ENCODE assay signal across 8 cellular contexts in genomic region chr15:58410353-58410752, GRCh38. TPM values are rescaled to one million over a fixed set of nuclear protein-coding genes. Genes with fewer than 3 reads are reported as not detected.
DNase-seq lines count a peak whose midpoint lies in the region; ATAC-seq and TF ChIP-seq lines count a peak whose summit lies in the region.

No MANE protein-coding gene starts in this region.

- H3K36me3 Mint-ChIP-seq in activated naive CD8-positive, alpha-beta T cell treated with anti-CD3 and anti-CD28 coated beads, Interleukin-2, amount 50 U/mL, for 24 hours (ENCODE audit: low read depth): peaks cover 2% of the 10 kb centered on the region
- H3K36me3 Mint-ChIP-seq in nephron (ENCODE audit: low read depth): no peaks in the 10 kb centered on the region

- peaks cover 25% of the 10 kb centered on the region for H3K4me1 Mint-ChIP-seq in activated naive CD8-positive, alpha-beta T cell treated with anti-CD3 and anti-CD28 coated beads, Interleukin-2, amount 50 U/mL, for 24 hours
- H3K4me1 Mint-ChIP-seq in nephron: no peaks in the 10 kb centered on the region

- H3K27ac Mint-ChIP-seq in activated naive CD8-positive, alpha-beta T cell treated with anti-CD3 and anti-CD28 coated beads, Interleukin-2, amount 50 U/mL, for 24 hours: peak overlapping the region; percentile 87
- H3K27ac Mint-ChIP-seq in nephron: peak overlapping the region; percentile 28 to 78 (median 60)

- TF ChIP-seq CTCF in nephron (IDR thresholded peaks at IDR 0.05; ENCODE audit: unreplicated experiment in 3 of 3) (no peak), brain microvascular endothelial cell (IDR thresholded peaks at IDR 0.05; ENCODE audit: low read depth, low read length, missing control alignments) (no peak), BE2C (IDR thresholded peaks at IDR 0.05; ENCODE audit: low read depth, low read length) (no peak)

- DNase-seq in AG20443 (ENCODE audit: low spot score) (peak; percentile 68), NCI-H69 (lab: John Stamatoyannopoulos, UW) (peak; percentile 23), brain microvascular endothelial cell (no peak), BE2C (no peak)
- DNase-seq in activated naive CD8-positive, alpha-beta T cell treated with anti-CD3 and anti-CD28 coated beads, Interleukin-2, amount 50 U/mL, for 24 hours: peak; percentile 40

- no peak overlapping the region for H3K4me3 ChIP-seq in brain microvascular endothelial cell (ENCODE audit: low read depth, low read length)
- H3K4me3 ChIP-seq in BE2C (ENCODE audit: low read depth, low read length): no peak overlapping the region

- no peaks in the 10 kb centered on the region for H3K4me1 ChIP-seq in BE2C

- H3K27me3 ChIP-seq in brain microvascular endothelial cell (replicated peaks) (no peaks in the 10 kb centered on the region), BE2C (no peaks in the 10 kb centered on the region)

- H3K4me3 Mint-ChIP-seq in activated naive CD8-positive, alpha-beta T cell treated with anti-CD3 and anti-CD28 coated beads, Interleukin-2, amount 50 U/mL, for 24 hours: peak overlapping the region; percentile 81
- no peak overlapping the region for H3K4me3 Mint-ChIP-seq in nephron

- no peak overlapping the region for H3K27ac ChIP-seq in brain microvascular endothelial cell

- H3K36me3 ChIP-seq in brain microvascular endothelial cell (replicated peaks) (no peaks in the 10 kb centered on the region), BE2C (no peaks in the 10 kb centered on the region)

- H3K9me3 ChIP-seq in BE2C: no peaks in the 10 kb centered on the region

- H3K27me3 Mint-ChIP-seq in activated naive CD8-positive, alpha-beta T cell treated with anti-CD3 and anti-CD28 coated beads, Interleukin-2, amount 50 U/mL, for 24 hours: no peaks in the 10 kb centered on the region
- H3K27me3 Mint-ChIP-seq in nephron (ENCODE audit: low read depth): peaks cover 4% of the 10 kb centered on the region

- peak; percentile 87 for ATAC-seq in activated naive CD8-positive, alpha-beta T cell treated with anti-CD3 and anti-CD28 coated beads, Interleukin-2, amount 50 U/mL, for 24 hours
- ATAC-seq in HG03342 (IDR thresholded peaks at IDR 0.05; ENCODE audit: unreplicated experiment): no peak
- no peak for ATAC-seq in GM21737 (IDR thresholded peaks at IDR 0.05; ENCODE audit: unreplicated experiment)

- in situ Hi-C loops in brain microvascular endothelial cell (cut with HindIII; ENCODE audit: low pct_ligation_motif_present, low sequenced_read_pairs): no loop called here

- no peaks in the 10 kb centered on the region for H3K9me3 Mint-ChIP-seq in activated naive CD8-positive, alpha-beta T cell treated with anti-CD3 and anti-CD28 coated beads, Interleukin-2, amount 50 U/mL, for 24 hours
- no peaks in the 10 kb centered on the region for H3K9me3 Mint-ChIP-seq in nephron

RNA-seq across cellular contexts. Expression of gene LIPC, which starts 21.4 kb away (rescaled TPM):
- not detected for polyA plus RNA-seq in BE2C (2012; ENCODE audit: insufficient read depth, insufficient read length, low read depth)

Comparison
In these comparisons a context has a peak if more than half of its experiments do, and no peak if none do; other contexts are left out.
1. DNase-seq: peak in AG20443 (single experiment), NCI-H69 (single experiment) and activated naive CD8-positive, alpha-beta T cell treated with anti-CD3 and anti-CD28 coated beads, Interleukin-2, amount 50 U/mL, for 24 hours (single experiment); none in brain microvascular endothelial cell (single experiment) and BE2C (single experiment).